ENCODE assay signal across 8 cellular contexts in genomic region chr17:44221862-44222111, GRCh38. TPM values are rescaled to one million over a fixed set of nuclear protein-coding genes. Genes with fewer than 3 reads are reported as not detected.
DNase-seq lines count a peak whose midpoint lies in the region; ATAC-seq and TF ChIP-seq lines count a peak whose summit lies in the region.

No MANE protein-coding gene starts in this region.

- H3K4me1 ChIP-seq in colonic mucosa = no peaks in the 10 kb centered on the region

- peak overlapping the region; percentile 99 for H3K27ac ChIP-seq in colonic mucosa

- ATAC-seq in naive B cell (ENCODE audit: low read depth in 2 of 2) (no peak), GM18907 (IDR thresholded peaks at IDR 0.05; ENCODE audit: unreplicated experiment) (no peak)

- peak overlapping the region; percentile 88 to 96 (median 96) for H3K27ac Mint-ChIP-seq in naive B cell

- no peaks in the 10 kb centered on the region for H3K27me3 ChIP-seq in colonic mucosa

- H3K9ac ChIP-seq in colonic mucosa (ENCODE audit: low read depth in 2 of 2, low read length in 2 of 2) = peak overlapping the region; percentile 76 to 96

- DNase-seq in AG04449 (ENCODE audit: low read depth, low spot score) = no peak
- no peak for DNase-seq in LNCaP clone FGC (ENCODE audit: low read depth)
- DNase-seq in colonic mucosa = no peak
- DNase-seq in naive B cell = peak; percentile 30
- DNase-seq in NCI-H345 (lab: John Stamatoyannopoulos, UW) = no peak
- DNase-seq in ACHN = no peak
- DNase-seq in superior temporal gyrus (ENCODE audit: extremely low spot score) = no peak

- H3K27me3 Mint-ChIP-seq in naive B cell = no peaks in the 10 kb centered on the region

- peak overlapping the region; percentile 82 for H3K4me3 ChIP-seq in AG04449 (ENCODE audit: low read depth, low read length)
- H3K4me3 ChIP-seq in LNCaP clone FGC (ENCODE audit: low read depth, low read length) = peak overlapping the region; percentile 69
- peak overlapping the region; percentile 89 for H3K4me3 ChIP-seq in colonic mucosa

- TF ChIP-seq CTCF in AG04449 (IDR thresholded peaks at IDR 0.05; ENCODE audit: insufficient read depth, low read length, missing control alignments) (no peak), LNCaP clone FGC (IDR thresholded peaks at IDR 0.05; ENCODE audit: control insufficient read depth, extremely low read depth, insufficient read depth) (no peak), colonic mucosa (IDR thresholded peaks at IDR 0.05) (no peak)

- peaks cover 15 to 28% (median 27%) of the 10 kb centered on the region in 3 donors for H3K4me1 Mint-ChIP-seq in naive B cell

- H3K4me3 Mint-ChIP-seq in naive B cell = peak overlapping the region; percentile 91 to 100 (median 96)

- CTCF ChIA-PET in AG04449 (lab: Yijun Ruan, JAX) = interaction anchor here (0.6 to 4.7 kb wide), 10 partner anchors 9 to 141 kb away, joined by 3 to 58 read pairs (median 4); partner anchors contain the start of gene FAM171A2

- POLR2A ChIA-PET in AG04449 (lab: Yijun Ruan, JAX) = interaction anchor here (0.7 to 3.4 kb wide), 5 partner anchors 12 to 124 kb away, joined by 3 to 18 read pairs (median 7); partner anchors contain the start of gene GRN

- no peaks in the 10 kb centered on the region for H3K9me3 ChIP-seq in colonic mucosa

- H3K36me3 Mint-ChIP-seq in naive B cell = peaks cover 0 to 2% of the 10 kb centered on the region in 2 donors

- H3K36me3 ChIP-seq in colonic mucosa = no peaks in the 10 kb centered on the region

- H3K9me3 Mint-ChIP-seq in naive B cell = no peaks in the 10 kb centered on the region

- in situ Hi-C loops in ACHN (cut with HindIII; ENCODE audit: low pct_ligation_motif_present, low pct_unique_long_range_greater_than_20kb, low sequenced_read_pairs) = no loop called here

- intact Hi-C loops in colonic mucosa (cut with DNase I) = no loop called here

RNA-seq across cellular contexts. Expression of gene UBTF, which starts 2.3 kb away (rescaled TPM):
- 10 to 100 TPM; 44.7 to 84.1 TPM for total RNA-seq in colonic mucosa
- 10 to 100 TPM; 20.2 to 77.3 (median 43.0) TPM for polyA plus RNA-seq in naive B cell (ENCODE audit: low read depth in 6 of 6)

RNA-seq across cellular contexts. Expression of gene ATXN7L3, which starts 22.1 kb away (rescaled TPM):
- 10 to 100 TPM; 65.9 to 77.3 TPM for total RNA-seq in colonic mucosa
- 10 to 100 TPM in 3 of 6 donors, 1 to 10 TPM in 3; 6.6 to 14.4 (median 9.4) TPM for polyA plus RNA-seq in naive B cell (ENCODE audit: low read depth in 6 of 6)

RNA-seq across cellular contexts. Expression of gene TMUB2, which starts 35.0 kb away (rescaled TPM):
- total RNA-seq in colonic mucosa = 10 to 100 TPM; 37.0 to 44.5 TPM
- 10 to 100 TPM; 39.7 to 69.9 (median 44.8) TPM for polyA plus RNA-seq in naive B cell (ENCODE audit: low read depth in 6 of 6)

RNA-seq across cellular contexts. Expression of gene SLC4A1, which starts 46.1 kb away (rescaled TPM):
- under 1 TPM in 1 of 2 donors, not detected in 1; 0.27 TPM for total RNA-seq in colonic mucosa
- under 1 TPM in 3 of 6 donors, not detected in 3; 0.07 to 0.20 (median 0.12) TPM for polyA plus RNA-seq in naive B cell (ENCODE audit: low read depth in 6 of 6)

RNA-seq across cellular contexts. Expression of gene ASB16, which starts 51.3 kb away (rescaled TPM):
- under 1 TPM in 1 of 2 donors, not detected in 1; 0.32 TPM for total RNA-seq in colonic mucosa
- polyA plus RNA-seq in naive B cell (ENCODE audit: low read depth in 6 of 6) = under 1 TPM in 4 of 6 donors, not detected in 2; 0.19 to 0.43 (median 0.31) TPM
